ENCODE assay signal across 19 cellular contexts in genomic region chr16:12613992-12614661, GRCh38.
DNase-seq lines count a peak whose midpoint lies in the region; ATAC-seq and TF ChIP-seq lines count a peak whose summit lies in the region.
"Had no signal": no experiment of that assay in that cellular context is flagged by ENCODE, and none has a peak within 500 bp of the region (broad histone marks: within the 10 kb centered on the region; RNA-seq: fewer than 3 reads in every experiment).

No MANE protein-coding gene starts in this region.

- H3K4me3 Mint-ChIP-seq in activated T-cell treated with anti-CD3 and anti-CD28 coated beads, Interleukin-2, amount 50 U/mL, for 24 hours: no peak overlapping the region
- H3K4me3 Mint-ChIP-seq in activated naive CD8-positive, alpha-beta T cell treated with anti-CD3 and anti-CD28 coated beads, Interleukin-2, amount 10 ng/mL, durations not matched to agents 7 days and 5 days: peak overlapping the region; percentile 29
- H3K4me3 Mint-ChIP-seq: activated B cell treated with CpG ODN at 0.5 μM for 24 hours had no signal

- 71% methylated on average over 14 of the region's 14 CpGs for WGBS in right lobe of liver (ENCODE audit: insufficient coverage, low coverage, low lambda C conversion rate, missing lambda C conversion rate)

- intact Hi-C loops in right lobe of liver (cut with DNase I): no loop called here

- H3K4me3 ChIP-seq in right lobe of liver (no peak overlapping the region), H7 (ENCODE audit: insufficient read depth, low read depth, low read length) (no peak overlapping the region), BE2C (ENCODE audit: low read depth, low read length) (no peak overlapping the region)
- H3K4me3 ChIP-seq: body of pancreas, upper lobe of right lung had no signal

- peak overlapping the region; percentile 24 to 87 (median 75) for H3K27ac ChIP-seq in right lobe of liver
- H3K27ac ChIP-seq: body of pancreas, upper lobe of right lung had no signal

- no peaks in the 10 kb centered on the region for H3K9me3 Mint-ChIP-seq in activated T-cell treated with anti-CD3 and anti-CD28 coated beads, Interleukin-2, amount 50 U/mL, for 24 hours
- H3K9me3 Mint-ChIP-seq in activated naive CD8-positive, alpha-beta T cell treated with anti-CD3 and anti-CD28 coated beads, Interleukin-2, amount 10 ng/mL, durations not matched to agents 7 days and 5 days: no peaks in the 10 kb centered on the region
- H3K9me3 Mint-ChIP-seq: activated B cell treated with CpG ODN at 0.5 μM for 24 hours had no signal

- peaks cover 56% of the 10 kb centered on the region for H3K4me1 Mint-ChIP-seq in activated T-cell treated with anti-CD3 and anti-CD28 coated beads, Interleukin-2, amount 50 U/mL, for 24 hours (ENCODE audit: low read depth)
- peaks cover 7% of the 10 kb centered on the region for H3K4me1 Mint-ChIP-seq in activated naive CD8-positive, alpha-beta T cell treated with anti-CD3 and anti-CD28 coated beads, Interleukin-2, amount 10 ng/mL, durations not matched to agents 7 days and 5 days

- TF ChIP-seq CTCF in right lobe of liver (IDR thresholded peaks at IDR 0.05) (no peak), BE2C (IDR thresholded peaks at IDR 0.05; ENCODE audit: low read depth, low read length) (no peak)

- no peak for DNase-seq in activated T-cell treated with anti-CD3 and anti-CD28 coated beads, Interleukin-2, amount 50 U/mL, for 24 hours
- DNase-seq in activated T-cell treated with anti-CD3 and anti-CD28 coated beads for 4 hours (no peak), KBM-7 (peak; percentile 2), right lobe of liver (no peak), H7 (no peak), BE2C (no peak)
- no peak for DNase-seq in activated naive CD8-positive, alpha-beta T cell treated with anti-CD3 and anti-CD28 coated beads, Interleukin-2, amount 10 ng/mL, durations not matched to agents 7 days and 5 days
- DNase-seq in stimulated activated CD4-positive, alpha-beta T cell treated with anti-CD3 and anti-CD28 coated beads, Interleukin-4, amount 100 ng/mL, for 24 hours: no peak
- DNase-seq: activated B cell treated with CpG ODN at 0.5 μM for 24 hours, head of caudate nucleus, left cardiac atrium, mesenchymal stem cell, NCI-H1417 treated with DMSO at 0.1 percent for 48 hours, NCI-H2081 treated with DMSO at 0.1 percent for 48 hours, NCI-H774, T-helper 9 cell, upper lobe of right lung had no signal

- peak overlapping the region; percentile 95 for H3K27ac Mint-ChIP-seq in activated T-cell treated with anti-CD3 and anti-CD28 coated beads, Interleukin-2, amount 50 U/mL, for 24 hours
- no peak overlapping the region for H3K27ac Mint-ChIP-seq in activated naive CD8-positive, alpha-beta T cell treated with anti-CD3 and anti-CD28 coated beads, Interleukin-2, amount 10 ng/mL, durations not matched to agents 7 days and 5 days
- H3K27ac Mint-ChIP-seq: activated B cell treated with CpG ODN at 0.5 μM for 24 hours, progenitor cell of endocrine pancreas had no signal

- peaks cover 0 to 35% (median 16%) of the 10 kb centered on the region in 4 donors for H3K4me1 ChIP-seq in right lobe of liver
- H3K4me1 ChIP-seq in BE2C: no peaks in the 10 kb centered on the region
- H3K4me1 ChIP-seq: upper lobe of right lung had no signal

- peaks cover 5% of the 10 kb centered on the region for H3K27me3 Mint-ChIP-seq in activated T-cell treated with anti-CD3 and anti-CD28 coated beads, Interleukin-2, amount 50 U/mL, for 24 hours
- H3K27me3 Mint-ChIP-seq in activated naive CD8-positive, alpha-beta T cell treated with anti-CD3 and anti-CD28 coated beads, Interleukin-2, amount 10 ng/mL, durations not matched to agents 7 days and 5 days: peaks cover under 1% of the 10 kb centered on the region
- H3K27me3 Mint-ChIP-seq: progenitor cell of endocrine pancreas had no signal

- no peaks in the 10 kb centered on the region for H3K36me3 Mint-ChIP-seq in activated T-cell treated with anti-CD3 and anti-CD28 coated beads, Interleukin-2, amount 50 U/mL, for 24 hours (ENCODE audit: low read depth)
- no peaks in the 10 kb centered on the region for H3K36me3 Mint-ChIP-seq in activated naive CD8-positive, alpha-beta T cell treated with anti-CD3 and anti-CD28 coated beads, Interleukin-2, amount 10 ng/mL, durations not matched to agents 7 days and 5 days

- no peaks in the 10 kb centered on the region for H3K27me3 ChIP-seq in right lobe of liver
- H3K27me3 ChIP-seq in H7 (ENCODE audit: control insufficient read depth, insufficient read depth, low read length): no peaks in the 10 kb centered on the region
- no peaks in the 10 kb centered on the region; the same call in 1 of the 2 replicates for H3K27me3 ChIP-seq in BE2C
- H3K27me3 ChIP-seq: body of pancreas, upper lobe of right lung had no signal

- TF ChIP-seq POLR2A in right lobe of liver (IDR thresholded peaks at IDR 0.05): no peak

- H3K9me3 ChIP-seq in right lobe of liver (no peaks in the 10 kb centered on the region), BE2C (no peaks in the 10 kb centered on the region)
- H3K9me3 ChIP-seq: body of pancreas, upper lobe of right lung had no signal

- POLR2A ChIA-PET in activated naive CD8-positive, alpha-beta T cell treated with anti-CD3 and anti-CD28 coated beads, Interleukin-2, amount 10 ng/mL, durations not matched to agents 7 days and 5 days (lab: Charles Lee): no interaction called here

- ATAC-seq in activated naive CD8-positive, alpha-beta T cell treated with anti-CD3 and anti-CD28 coated beads, Interleukin-2, amount 10 ng/mL, durations not matched to agents 7 days and 5 days (ENCODE audit: low read depth): no peak
- no peak for ATAC-seq in right lobe of liver
- ATAC-seq: body of pancreas, left cardiac atrium, upper lobe of right lung had no signal

- H3K36me3 ChIP-seq in right lobe of liver (no peaks in the 10 kb centered on the region), H7 (replicated peaks; ENCODE audit: control insufficient read depth, insufficient read depth, low read length) (no peaks in the 10 kb centered on the region), BE2C (no peaks in the 10 kb centered on the region)
- H3K36me3 ChIP-seq: upper lobe of right lung had no signal

- in situ Hi-C loops in KBM-7 (cut with MboI; ENCODE audit: low pct_unique_long_range_greater_than_20kb, low sequenced_read_pairs): no loop called here
